1 cellular context compared by ENCODE assay signal in genomic region chr4:6987566-6987920, GRCh38.
TF ChIP-seq lines count a peak whose summit lies in the region.

No MANE protein-coding gene starts in this region.

TF ChIP-seq in K562, 482 proteins besides CTCF, POLR2A, EP300 and RAD21 (continued from another document):
- no peak for TF ChIP-seq ZBTB43 (CRISPR knock-in tag; IDR thresholded peaks at IDR 0.05)
